10 cellular contexts compared by ENCODE assay signal in genomic region chr3:132006605-132007204, GRCh38. TPM values are rescaled to one million over a fixed set of nuclear protein-coding genes. Genes with fewer than 3 reads are reported as not detected.
DNase-seq lines count a peak whose midpoint lies in the region; ATAC-seq, FAIRE-seq and TF ChIP-seq lines count a peak whose summit lies in the region.
"Had no signal": no experiment of that assay in that cellular context is flagged by ENCODE, and none has a peak within 500 bp of the region (broad histone marks: within the 10 kb centered on the region; RNA-seq: fewer than 3 reads in every experiment).

No MANE protein-coding gene starts in this region.

- TF ChIP-seq CTCF in NB4 (IDR thresholded peaks at IDR 0.05; ENCODE audit: low read depth, low read length): peak; percentile 64
- TF ChIP-seq CTCF in bronchial epithelial cell (IDR thresholded peaks at IDR 0.05; ENCODE audit: insufficient read depth, low read length, severe bottlenecking): peak; percentile 69
- no peak for TF ChIP-seq CTCF in mucosa of descending colon (IDR thresholded peaks at IDR 0.05)

- peak; percentile 16 for DNase-seq in A172 (ENCODE audit: low spot score)
- peak; percentile 39 for DNase-seq in EL
- peak; percentile 53 for DNase-seq in NB4 (ENCODE audit: low read depth)
- DNase-seq in bronchial epithelial cell (ENCODE audit: low read depth): peak; percentile 62
- DNase-seq in mucosa of descending colon: peak in 2 of 3 donors; percentile 26 to 40
- DNase-seq in effector CD8-positive, alpha-beta T cell (lab: John Stamatoyannopoulos, UW): no peak

- H3K9me3 ChIP-seq in mucosa of descending colon: no peaks in the 10 kb centered on the region

- TF ChIP-seq POLR2A in NB4 (IDR thresholded peaks at IDR 0.05; ENCODE audit: extremely low read depth, insufficient read length): no peak

- H3K36me3 ChIP-seq in bronchial epithelial cell (ENCODE audit: control insufficient read depth, insufficient read depth, low read length) (no peaks in the 10 kb centered on the region), mucosa of descending colon (ENCODE audit: low read depth) (no peaks in the 10 kb centered on the region)

- H3K4me1 ChIP-seq in mucosa of descending colon (ENCODE audit: low read depth): no peaks in the 10 kb centered on the region

- ATAC-seq in mucosa of descending colon (peak; percentile 40), GM21717 (IDR thresholded peaks at IDR 0.05; ENCODE audit: unreplicated experiment) (no peak), HG02588 (IDR thresholded peaks at IDR 0.05; ENCODE audit: unreplicated experiment) (no peak)

- no peaks in the 10 kb centered on the region for H3K27me3 ChIP-seq in bronchial epithelial cell (ENCODE audit: control insufficient read depth, insufficient read depth, low read length)

- intact Hi-C loops in mucosa of descending colon (cut with DNase I, micrococcal nuclease): no loop called here

- H3K4me3 ChIP-seq in NB4 (ENCODE audit: low read depth, low read length): no peak overlapping the region
- no peak overlapping the region for H3K4me3 ChIP-seq in bronchial epithelial cell (ENCODE audit: low read depth, low read length)
- no peak overlapping the region for H3K4me3 ChIP-seq in mucosa of descending colon

- FAIRE-seq in bronchial epithelial cell (lab: Jason Lieb, UNC): no peak

RNA-seq across cellular contexts. Expression of gene CPNE4, which starts 28.1 kb away (rescaled TPM):
- not detected in 2 replicates for total RNA-seq in A172 (2014; rRNA removed; shearing (Covaris generic))
- under 0.01 TPM in 1 of 2 replicates, not detected in the other for total RNA-seq in bronchial epithelial cell
- 1 to 10 TPM in 2 of 3 donors, under 1 TPM in 1; 0.96 to 3.0 (median 1.1) TPM for total RNA-seq in mucosa of descending colon
- total RNA-seq: glomerular endothelial cell, subcutaneous adipose tissue had no signal
